Comparison of ENCODE assay signal across 18 cellular contexts in genomic region chr11:109867784-109868183, GRCh38.
DNase-seq lines count a peak whose midpoint lies in the region; ATAC-seq, FAIRE-seq and TF ChIP-seq lines count a peak whose summit lies in the region.
"Had no signal": no experiment of that assay in that cellular context is flagged by ENCODE, and none has a peak within 500 bp of the region (broad histone marks: within the 10 kb centered on the region; RNA-seq: fewer than 3 reads in every experiment).

No MANE protein-coding gene starts in this region.

- H2BK120ac ChIP-seq in trophoblast cell (ENCODE audit: insufficient read depth, low read length, poor library complexity) = peak overlapping the region; percentile 88

- H3K4me3 ChIP-seq in GM23338 = no peak overlapping the region
- H3K4me3 ChIP-seq in K562 = no peak overlapping the region
- no peak overlapping the region for H3K4me3 ChIP-seq in trophoblast cell (ENCODE audit: low read depth, low read length)
- H3K4me3 ChIP-seq in right cardiac atrium (ENCODE audit: low read length) = no peak overlapping the region

- 19% methylated on average over 2 of the region's 2 CpGs for WGBS in K562 (ENCODE audit: insufficient coverage, low coverage, missing lambda C conversion rate)
- WGBS in trophoblast cell (ENCODE audit: extremely low coverage, insufficient coverage, insufficient read length) = no CpG with 5 or more reads among the region's 2 CpGs
- WGBS in right cardiac atrium = 79% methylated on average over 2 of the region's 2 CpGs

- ATAC-seq in GM23338 (no peak), K562 (no peak), right cardiac atrium (no peak), HG03045 (IDR thresholded peaks at IDR 0.05; ENCODE audit: unreplicated experiment) (no peak)
- ATAC-seq: HCT116 had no signal

- H2BK12ac ChIP-seq in trophoblast cell (ENCODE audit: low read length) = peak overlapping the region; percentile 95

- peak overlapping the region; percentile 82 for H3K4ac ChIP-seq in trophoblast cell (ENCODE audit: low read depth, low read length)

- H2AFZ ChIP-seq in GM23338 (peak overlapping the region; percentile 28; the same call in 1 of the 2 replicates), K562 (ENCODE audit: low read depth, low read length) (peak overlapping the region; percentile 69; the same call in 1 of the 2 replicates), trophoblast cell (ENCODE audit: insufficient read depth, low read length, poor library complexity) (no peak overlapping the region)

- no peak for TF ChIP-seq CTCF in GM23338 (conservative IDR thresholded peaks at IDR 0.05; ENCODE audit: low read depth in 2 of 2)
- no peak for TF ChIP-seq CTCF in K562 (IDR thresholded peaks at IDR 0.05 in 2 of 3, conservative IDR thresholded peaks at IDR 0.05 in 1 of 3; ENCODE audit: insufficient read depth in 2 of 3, low read depth in 1 of 3, low read length in 3 of 3)

- H4K20me1 ChIP-seq in GM23338 (replicated peaks; ENCODE audit: insufficient read depth) = no peaks in the 10 kb centered on the region
- H4K20me1 ChIP-seq in K562 (replicated peaks; ENCODE audit: control insufficient read depth, insufficient read depth, low read length) = no peaks in the 10 kb centered on the region

- BruUV-seq in K562 (replicated peaks; lab: Mats Ljungman, UMichigan) = no TSS peak

- H3K4me1 ChIP-seq in GM23338 (ENCODE audit: insufficient read depth) = peaks cover 11% of the 10 kb centered on the region; the same call in 1 of the 2 replicates
- no peaks in the 10 kb centered on the region for H3K4me1 ChIP-seq in K562 (replicated peaks in 1 of 2; ENCODE audit: control insufficient read depth in 2 of 2, insufficient read depth in 2 of 2, low read length in 2 of 2)
- peaks cover 12 to 18% of the 10 kb centered on the region in 2 experiments for H3K4me1 ChIP-seq in trophoblast cell (ENCODE audit: control insufficient read depth in 1 of 2, insufficient read depth in 2 of 2, low read length in 2 of 2)
- H3K4me1 ChIP-seq in right cardiac atrium (ENCODE audit: control insufficient read depth, insufficient read depth, low read length) = no peaks in the 10 kb centered on the region
- H3K4me1 ChIP-seq: Caco-2 had no signal

- no peaks in the 10 kb centered on the region for H3F3A ChIP-seq in GM23338 (replicated peaks; ENCODE audit: low read depth)

- peak overlapping the region; percentile 50 for H3K18ac ChIP-seq in trophoblast cell (ENCODE audit: low read length)

- H2BK5ac ChIP-seq in trophoblast cell (ENCODE audit: low read depth, low read length, poor library complexity) = peak overlapping the region; percentile 57

- H3K23ac ChIP-seq in trophoblast cell (ENCODE audit: low read length) = no peak overlapping the region

- peak overlapping the region; percentile 53 for H4K8ac ChIP-seq in trophoblast cell (ENCODE audit: low read depth, low read length)

- POLR2A ChIA-PET in K562 (lab: Yijun Ruan, JAX) = no interaction called here

- FAIRE-seq in K562 (lab: Jason Lieb, UNC) = no peak
- FAIRE-seq: A204.1 had no signal

- H4K12ac ChIP-seq in trophoblast cell (ENCODE audit: low read depth, low read length) = no peak overlapping the region

- DNase-seq in GM23338 (ENCODE audit: low spot score) (no peak), K562 (ENCODE audit: extremely low read depth in 1 of 4, low spot score in 3 of 4) (no peak), trophoblast cell (no peak), right cardiac atrium (no peak), NCI-H2081 treated with DMSO at 0.1 percent for 48 hours (lab: John Stamatoyannopoulos, UW) (no peak)
- DNase-seq: ACHN; Caco-2; CD4-positive, alpha-beta T cell; DMS79 treated with DMSO at 0.1 percent for 48 hours; GF-D8; GOT3; H7; HFFc6 had no signal

- peaks cover 7% of the 10 kb centered on the region for H3K4me1 Mint-ChIP-seq in GM23338

- in situ Hi-C loops in K562 (cut with MboI) = no loop called here

- peak overlapping the region; percentile 87 for H2AK5ac ChIP-seq in trophoblast cell (ENCODE audit: low read length)

- H3K27me3 Mint-ChIP-seq in GM23338 (ENCODE audit: insufficient read depth, low read depth, poor library complexity) = peaks cover 2% of the 10 kb centered on the region
- H3K27me3 Mint-ChIP-seq: CD4-positive, alpha-beta T cell had no signal

- H3K4me3 Mint-ChIP-seq in GM23338 = no peak overlapping the region
- H3K4me3 Mint-ChIP-seq: CD4-positive, alpha-beta T cell; HFFc6 had no signal

- CTCF ChIA-PET in K562 (lab: Yijun Ruan, JAX; ENCODE audit: low intra/inter-chr PET ratio) = no interaction called here

- TF ChIP-seq RAD21 in K562 (CRISPR knock-in tag; conservative IDR thresholded peaks at IDR 0.05 in 1 of 2, IDR thresholded peaks at IDR 0.05 in 1 of 2) = no peak

- H3K36me3 ChIP-seq in GM23338 (ENCODE audit: insufficient read depth) = no peaks in the 10 kb centered on the region
- H3K36me3 ChIP-seq in K562 (ENCODE audit: control insufficient read depth, insufficient read depth, low read length) = no peaks in the 10 kb centered on the region
- H3K36me3 ChIP-seq in trophoblast cell (ENCODE audit: control insufficient read depth in 1 of 2, insufficient read depth in 2 of 2, low read length in 2 of 2) = no peaks in the 10 kb centered on the region

- no peak for TF ChIP-seq EP300 in K562 (IDR thresholded peaks at IDR 0.05; ENCODE audit: low read length)

- H3K79me2 ChIP-seq in GM23338 (replicated peaks; ENCODE audit: insufficient read depth) = no peaks in the 10 kb centered on the region
- H3K79me2 ChIP-seq in K562 (ENCODE audit: control insufficient read depth, insufficient read depth, low read length) = no peaks in the 10 kb centered on the region
- peaks cover 3% of the 10 kb centered on the region for H3K79me2 ChIP-seq in trophoblast cell (ENCODE audit: control insufficient read depth, insufficient read depth, low read length, poor library complexity)

- H3K36me3 Mint-ChIP-seq in GM23338 (ENCODE audit: low read depth) = no peaks in the 10 kb centered on the region

- no peaks in the 10 kb centered on the region for H3K9me2 ChIP-seq in GM23338 (ENCODE audit: insufficient read depth)

- H3K9ac ChIP-seq in K562 (ENCODE audit: insufficient read depth in 1 of 2, low read depth in 2 of 2, low read length in 2 of 2) = no peak overlapping the region
- H3K9ac ChIP-seq in trophoblast cell (ENCODE audit: low read length) = no peak overlapping the region
- H3K9ac ChIP-seq: KMS-11 had no signal

- intact Hi-C loops in K562 (cut with micrococcal nuclease) (no loop called here), right cardiac atrium (cut with DNase I) (loop anchor here in 2 of 4 donors (5.0 to 10.0 kb wide), 2 partner anchors 1165 to 1173 kb away; no protein-coding TSS in a partner anchor)

- H3K9me1 ChIP-seq in K562 (ENCODE audit: control insufficient read depth, insufficient read depth, low read length) = no peaks in the 10 kb centered on the region

- peaks cover 37% of the 10 kb centered on the region for H3K79me1 ChIP-seq in trophoblast cell (ENCODE audit: low read length)

- no peak overlapping the region for H3K27ac Mint-ChIP-seq in GM23338
- H3K27ac Mint-ChIP-seq: CD4-positive, alpha-beta T cell; HFFc6 had no signal

- peak overlapping the region; percentile 79 for H3K14ac ChIP-seq in trophoblast cell (ENCODE audit: low read length)

- H3K9me3 ChIP-seq in K562 (replicated peaks; ENCODE audit: control insufficient read depth, insufficient read depth, low read depth, low read length) (no peaks in the 10 kb centered on the region), trophoblast cell (ENCODE audit: insufficient read depth, low read depth, low read length) (no peaks in the 10 kb centered on the region), right cardiac atrium (ENCODE audit: control insufficient read depth, low read length) (no peaks in the 10 kb centered on the region)

- no peak overlapping the region for H3K4me2 ChIP-seq in GM23338
- H3K4me2 ChIP-seq in K562 (ENCODE audit: insufficient read depth, low read length) = no peak overlapping the region
- no peak overlapping the region for H3K4me2 ChIP-seq in trophoblast cell (ENCODE audit: low read length)
- H3K4me2 ChIP-seq: KMS-11 had no signal

- H3K9me3 Mint-ChIP-seq in GM23338 = no peaks in the 10 kb centered on the region
- H3K9me3 Mint-ChIP-seq: CD4-positive, alpha-beta T cell; HFFc6 had no signal

- H3K27me3 ChIP-seq in GM23338 (ENCODE audit: insufficient read depth) (no peaks in the 10 kb centered on the region), K562 (ENCODE audit: control insufficient read depth in 2 of 2, insufficient read depth in 2 of 2, low read length in 2 of 2) (no peaks in the 10 kb centered on the region), trophoblast cell (ENCODE audit: insufficient read depth, low read length) (no peaks in the 10 kb centered on the region), right cardiac atrium (ENCODE audit: control insufficient read depth, insufficient read depth) (no peaks in the 10 kb centered on the region)

- no peak for TF ChIP-seq POLR2A in K562 (conservative IDR thresholded peaks at IDR 0.05)

- no peak overlapping the region for H3K27ac ChIP-seq in GM23338 (ENCODE audit: low read depth)
- no peak overlapping the region for H3K27ac ChIP-seq in K562 (ENCODE audit: extremely low read depth, low read depth, low read length)
- no peak overlapping the region for H3K27ac ChIP-seq in trophoblast cell (ENCODE audit: low read depth, low read length)
- no peak overlapping the region for H3K27ac ChIP-seq in right cardiac atrium (ENCODE audit: low read length)
- H3K27ac ChIP-seq: C4-2B, KMS-11 had no signal

- H4K91ac ChIP-seq in trophoblast cell (ENCODE audit: low read depth, low read length) = peak overlapping the region; percentile 87

TF ChIP-seq in GM23338, 12 proteins besides CTCF, POLR2A, EP300 and RAD21 (continues in another document):
- TF ChIP-seq POLR2AphosphoS5 (IDR thresholded peaks at IDR 0.05; ENCODE audit: low read depth) = no peak
- no peak for TF ChIP-seq ZNF331 (CRISPR knock-in tag; IDR thresholded peaks at IDR 0.05; ENCODE audit: low read depth)
- no peak for TF ChIP-seq ZNF114 (CRISPR knock-in tag; IDR thresholded peaks at IDR 0.05)
- no peak for TF ChIP-seq STAT1 (IDR thresholded peaks at IDR 0.05; ENCODE audit: unreplicated experiment)
- no peak for TF ChIP-seq EZH2 (IDR thresholded peaks at IDR 0.05; ENCODE audit: low read depth, unreplicated experiment)

TF ChIP-seq in K562, 482 proteins besides CTCF, POLR2A, EP300 and RAD21 (continues in another document):
- TF ChIP-seq KAT2B (IDR thresholded peaks at IDR 0.05; ENCODE audit: low read depth, low read length) (no peak), KLF6 (CRISPR knock-in tag; IDR thresholded peaks at IDR 0.05; ENCODE audit: borderline replicate concordance) (no peak), PHB (CRISPR knock-in tag; IDR thresholded peaks at IDR 0.05) (no peak), DPF2 (IDR thresholded peaks at IDR 0.05) (no peak), MCM5 (IDR thresholded peaks at IDR 0.05; ENCODE audit: low read depth) (no peak)
